In the genomic region with DNA sequence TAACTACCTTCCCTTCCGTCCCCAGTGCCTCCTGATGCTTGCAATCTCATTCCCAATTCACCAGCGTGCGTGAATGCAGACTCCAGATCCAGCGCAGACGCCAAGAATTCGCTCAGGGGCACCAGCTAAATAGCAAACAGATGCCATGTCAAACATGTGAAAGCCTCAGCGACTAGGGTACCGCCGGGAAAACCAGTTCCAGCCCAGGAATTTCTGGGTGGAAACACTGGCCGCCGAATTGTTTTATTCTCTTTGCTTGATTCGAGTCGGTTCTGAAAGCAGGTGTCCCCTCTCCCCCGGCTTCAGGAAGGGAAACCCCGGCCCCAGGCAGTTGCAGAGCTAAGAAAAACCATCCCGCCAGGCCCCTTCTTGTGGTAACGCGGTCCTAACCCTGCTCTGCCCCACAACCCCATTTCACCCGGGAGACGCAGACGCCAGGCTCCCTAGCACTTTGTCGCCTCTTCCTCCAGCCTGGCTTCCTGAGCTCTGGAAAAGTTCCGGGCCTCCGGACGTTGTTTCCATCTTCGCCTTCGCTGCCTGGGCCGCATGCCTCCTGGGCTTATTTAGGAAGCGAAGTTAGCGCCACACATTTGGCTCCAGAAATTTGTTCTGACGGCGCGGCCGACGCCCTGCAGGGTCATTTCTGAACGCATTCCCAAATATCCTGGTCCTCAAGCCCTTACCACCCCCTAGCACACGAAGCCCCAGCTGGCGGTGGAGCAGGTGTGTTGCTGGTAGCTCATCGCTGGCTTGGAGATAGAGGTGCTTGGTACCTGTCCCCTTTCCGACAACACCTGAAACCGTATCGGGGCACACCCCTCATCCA, we compare ENCODE assay signal across 11 cellular contexts. TPM values are rescaled to one million over a fixed set of nuclear protein-coding genes. Genes with fewer than 3 reads are reported as not detected.
DNase-seq lines count a peak whose midpoint lies in the region; ATAC-seq, FAIRE-seq and TF ChIP-seq lines count a peak whose summit lies in the region.
"Had no signal": no experiment of that assay in that cellular context is flagged by ENCODE, and none has a peak within 500 bp of the region (broad histone marks: within the 10 kb centered on the region; RNA-seq: fewer than 3 reads in every experiment).

No MANE protein-coding gene starts in this region.

- DNase-seq in DMS53 (lab: John Stamatoyannopoulos, UW), result peak; percentile 63
- DNase-seq in DMS53 treated with DMSO at 0.1 percent for 48 hours (lab: John Stamatoyannopoulos, UW; ENCODE audit: unreplicated experiment), result no peak
- DNase-seq in astrocyte (ENCODE audit: low read depth), result no peak
- no peak for DNase-seq in stimulated activated naive B cell treated with anti-CD40 and anti-IgM and Interleukin-4, amounts not matched to agents 10 μg/mL and 1 μg/mL and 100 μg/mL, for 72 hours
- DNase-seq in omental fat pad (ENCODE audit: low spot score), result no peak
- no peak for DNase-seq in D721Med (ENCODE audit: insufficient read length, low spot score)
- DNase-seq: 8988T; effector memory CD4-positive, alpha-beta T cell had no signal

- no peaks in the 10 kb centered on the region for H4K20me1 ChIP-seq in astrocyte (ENCODE audit: insufficient read depth, low read length)

- no peaks in the 10 kb centered on the region for H3K36me3 Mint-ChIP-seq in astrocyte (ENCODE audit: low read depth, unreplicated experiment)
- H3K36me3 Mint-ChIP-seq in stimulated activated naive B cell treated with anti-CD40 and anti-IgM and Interleukin-4, amounts not matched to agents 10 μg/mL and 1 μg/mL and 100 μg/mL, for 72 hours, result no peaks in the 10 kb centered on the region

- H2AFZ ChIP-seq in astrocyte (ENCODE audit: low read depth, low read length), result peak overlapping the region; percentile 54

- no peak for TF ChIP-seq CTCF in astrocyte (IDR thresholded peaks at IDR 0.05; ENCODE audit: insufficient read depth, low read depth, low read length)
- no peak for TF ChIP-seq CTCF in omental fat pad (IDR thresholded peaks at IDR 0.05)
- TF ChIP-seq CTCF in D721Med (IDR thresholded peaks at IDR 0.05; ENCODE audit: insufficient read depth, missing control alignments), result no peak

- H3K9ac ChIP-seq in astrocyte (ENCODE audit: low read length), result no peak overlapping the region
- no peak overlapping the region for H3K9ac ChIP-seq in iPS-15b (ENCODE audit: low read depth, low read length)

- no peaks in the 10 kb centered on the region for H3K9me3 ChIP-seq in astrocyte (ENCODE audit: insufficient read depth, low read depth, low read length)
- H3K9me3 ChIP-seq in iPS-15b (ENCODE audit: control insufficient read depth, insufficient read depth, low read length), result no peaks in the 10 kb centered on the region

- H3K4me2 ChIP-seq in astrocyte (ENCODE audit: low read length), result peak overlapping the region; percentile 90

- H3K9me3 Mint-ChIP-seq in astrocyte (ENCODE audit: unreplicated experiment), result no peaks in the 10 kb centered on the region
- no peaks in the 10 kb centered on the region for H3K9me3 Mint-ChIP-seq in stimulated activated naive B cell treated with anti-CD40 and anti-IgM and Interleukin-4, amounts not matched to agents 10 μg/mL and 1 μg/mL and 100 μg/mL, for 72 hours

- no peak overlapping the region for H3K27ac Mint-ChIP-seq in astrocyte (ENCODE audit: unreplicated experiment)
- H3K27ac Mint-ChIP-seq in stimulated activated naive B cell treated with anti-CD40 and anti-IgM and Interleukin-4, amounts not matched to agents 10 μg/mL and 1 μg/mL and 100 μg/mL, for 72 hours, result no peak overlapping the region

- H3K4me3 ChIP-seq in astrocyte (ENCODE audit: insufficient read depth, low read depth, low read length) (peak overlapping the region; percentile 57), iPS-15b (ENCODE audit: low read depth, low read length) (peak overlapping the region; percentile 58)

- H3K79me2 ChIP-seq in astrocyte (ENCODE audit: insufficient read depth, low read length), result no peaks in the 10 kb centered on the region

- H3K4me1 Mint-ChIP-seq in astrocyte (ENCODE audit: low read depth, unreplicated experiment), result no peaks in the 10 kb centered on the region
- peaks cover 14 to 22% of the 10 kb centered on the region in 2 donors for H3K4me1 Mint-ChIP-seq in stimulated activated naive B cell treated with anti-CD40 and anti-IgM and Interleukin-4, amounts not matched to agents 10 μg/mL and 1 μg/mL and 100 μg/mL, for 72 hours

- H3K27me3 ChIP-seq in astrocyte (ENCODE audit: insufficient read depth, low read length) (peaks cover 36% of the 10 kb centered on the region), iPS-15b (ENCODE audit: control insufficient read depth, insufficient read depth, low read length) (peaks cover 56% of the 10 kb centered on the region)

- H3K4me1 ChIP-seq in astrocyte (ENCODE audit: insufficient read depth, low read length) (peaks cover 14% of the 10 kb centered on the region), iPS-15b (ENCODE audit: control insufficient read depth, insufficient read depth, low read length) (no peaks in the 10 kb centered on the region)

- no peak for ATAC-seq in stimulated activated naive B cell treated with anti-CD40 and anti-IgM and Interleukin-4, amounts not matched to agents 10 μg/mL and 1 μg/mL and 100 μg/mL, for 72 hours (replicated peaks)
- ATAC-seq in omental fat pad (ENCODE audit: low FRiP score) (no peak), GM21786 (IDR thresholded peaks at IDR 0.05; ENCODE audit: unreplicated experiment) (no peak)

- FAIRE-seq in astrocyte (lab: Jason Lieb, UNC) (no peak), D721Med (lab: Jason Lieb, UNC) (no peak)
- FAIRE-seq: GM18507 had no signal

- H3K4me3 Mint-ChIP-seq in astrocyte (ENCODE audit: unreplicated experiment), result no peak overlapping the region
- H3K4me3 Mint-ChIP-seq in stimulated activated naive B cell treated with anti-CD40 and anti-IgM and Interleukin-4, amounts not matched to agents 10 μg/mL and 1 μg/mL and 100 μg/mL, for 72 hours, result peak overlapping the region; percentile 49 to 67

- H3K27ac ChIP-seq in astrocyte (ENCODE audit: low read depth, low read length), result no peak overlapping the region

- H3K36me3 ChIP-seq in astrocyte (ENCODE audit: insufficient read depth, low read length) (no peaks in the 10 kb centered on the region), iPS-15b (ENCODE audit: control insufficient read depth, insufficient read depth, low read length) (no peaks in the 10 kb centered on the region)

- H3K27me3 Mint-ChIP-seq in astrocyte (ENCODE audit: low read depth, unreplicated experiment), result peaks cover 30% of the 10 kb centered on the region
- peaks cover 34 to 57% of the 10 kb centered on the region in 2 donors for H3K27me3 Mint-ChIP-seq in stimulated activated naive B cell treated with anti-CD40 and anti-IgM and Interleukin-4, amounts not matched to agents 10 μg/mL and 1 μg/mL and 100 μg/mL, for 72 hours

RNA-seq across cellular contexts. Expression of gene LVRN, which starts 0.6 kb away (rescaled TPM):
- 0.58 and 0.64 TPM in 2 replicates for total RNA-seq in astrocyte
- 10 to 100 TPM; 14.9 to 39.7 (median 24.8) TPM for total RNA-seq in omental fat pad
